11 cellular contexts compared by ENCODE assay signal in genomic region chr15:77004189-77004588, GRCh38. TPM values are rescaled to one million over a fixed set of nuclear protein-coding genes. Genes with fewer than 3 reads are reported as not detected.
A peak's percentile ranks its signal among the peaks of the same experiment; 100 is the strongest.
DNase-seq lines count a peak whose midpoint lies in the region; ATAC-seq lines count a peak whose summit lies in the region.
"Had no signal": no experiment of that assay in that cellular context is flagged by ENCODE, and none has a peak within 500 bp of the region (broad histone marks: within the 10 kb centered on the region; RNA-seq: fewer than 3 reads in every experiment).

No MANE protein-coding gene starts in this region.

- no peaks in the 10 kb centered on the region for H3K9me3 ChIP-seq in Karpas-422 (ENCODE audit: low read length)

- in situ Hi-C loops in ACHN (cut with HindIII; ENCODE audit: low pct_ligation_motif_present, low pct_unique_long_range_greater_than_20kb, low sequenced_read_pairs), result no loop called here

- no peak for ATAC-seq in activated naive CD8-positive, alpha-beta T cell treated with anti-CD3 and anti-CD28 coated beads, Interleukin-2, amount 10 ng/mL, durations not matched to agents 7 days and 5 days (ENCODE audit: low read depth)
- ATAC-seq in HG03378 (IDR thresholded peaks at IDR 0.05; ENCODE audit: unreplicated experiment) (no peak), HG02981 (IDR thresholded peaks at IDR 0.05; ENCODE audit: unreplicated experiment) (no peak)

- no peak overlapping the region for H3K4me3 ChIP-seq in Karpas-422 (ENCODE audit: low read length)

- H3K27ac Mint-ChIP-seq in activated naive CD8-positive, alpha-beta T cell treated with anti-CD3 and anti-CD28 coated beads, Interleukin-2, amount 10 ng/mL, durations not matched to agents 7 days and 5 days, result peak overlapping the region; percentile 90

- peaks cover 2% of the 10 kb centered on the region for H3K9me3 Mint-ChIP-seq in activated naive CD8-positive, alpha-beta T cell treated with anti-CD3 and anti-CD28 coated beads, Interleukin-2, amount 10 ng/mL, durations not matched to agents 7 days and 5 days

- no peak overlapping the region for H2AFZ ChIP-seq in Karpas-422 (ENCODE audit: low read length)

- no peaks in the 10 kb centered on the region for H3K9me2 ChIP-seq in Karpas-422 (replicated peaks; ENCODE audit: insufficient read depth, low read length)

- H3K36me3 Mint-ChIP-seq in activated naive CD8-positive, alpha-beta T cell treated with anti-CD3 and anti-CD28 coated beads, Interleukin-2, amount 10 ng/mL, durations not matched to agents 7 days and 5 days, result peaks cover 52% of the 10 kb centered on the region

- H3K27ac ChIP-seq in Karpas-422 (ENCODE audit: low read length), result peak overlapping the region; percentile 98; the same call in 1 of the 2 replicates

- H3K9ac ChIP-seq in Karpas-422 (ENCODE audit: low read length), result no peak overlapping the region

- peaks cover 13% of the 10 kb centered on the region; the same call in 1 of the 2 replicates for H4K20me1 ChIP-seq in Karpas-422 (ENCODE audit: insufficient read depth, low read depth, low read length)

- POLR2A ChIA-PET in activated naive CD8-positive, alpha-beta T cell treated with anti-CD3 and anti-CD28 coated beads, Interleukin-2, amount 10 ng/mL, durations not matched to agents 7 days and 5 days (lab: Charles Lee), result interaction anchor here (1.3 to 3.3 kb wide), 3 partner anchors 9 to 16 kb away, joined by 5 to 31 read pairs (median 28); partner anchors contain the start of gene PSTPIP1

- DNase-seq in Ammon's horn (ENCODE audit: low spot score) (peak; percentile 68), Karpas-422 (peak; percentile 45), medulla oblongata (ENCODE audit: extremely low spot score) (peak; percentile 58), ACHN (no peak)
- no peak for DNase-seq in activated naive CD8-positive, alpha-beta T cell treated with anti-CD3 and anti-CD28 coated beads, Interleukin-2, amount 10 ng/mL, durations not matched to agents 7 days and 5 days
- no peak for DNase-seq in stimulated activated CD4-positive, alpha-beta T cell treated with anti-CD3 and anti-CD28 coated beads, Interleukin-15, amount 100 ng/mL, for 24 hours
- DNase-seq: activated gamma-delta T cell treated with Interleukin-2 at 50 U/mL for 16 hours; effector CD4-positive, alpha-beta T cell had no signal

- peaks cover 67% of the 10 kb centered on the region for H3K4me1 Mint-ChIP-seq in activated naive CD8-positive, alpha-beta T cell treated with anti-CD3 and anti-CD28 coated beads, Interleukin-2, amount 10 ng/mL, durations not matched to agents 7 days and 5 days

- peak overlapping the region; percentile 81 for H3K4me3 Mint-ChIP-seq in activated naive CD8-positive, alpha-beta T cell treated with anti-CD3 and anti-CD28 coated beads, Interleukin-2, amount 10 ng/mL, durations not matched to agents 7 days and 5 days

- H3K27me3 ChIP-seq in Karpas-422 (ENCODE audit: low read length), result no peaks in the 10 kb centered on the region

- H3K4me1 ChIP-seq in Karpas-422 (ENCODE audit: low read length), result peaks cover 51% of the 10 kb centered on the region

- peak overlapping the region; percentile 94 for H3K4me2 ChIP-seq in Karpas-422 (ENCODE audit: low read depth, low read length, poor library complexity, severe bottlenecking)

- no peaks in the 10 kb centered on the region for H3K27me3 Mint-ChIP-seq in activated naive CD8-positive, alpha-beta T cell treated with anti-CD3 and anti-CD28 coated beads, Interleukin-2, amount 10 ng/mL, durations not matched to agents 7 days and 5 days

- no peaks in the 10 kb centered on the region for H3K36me3 ChIP-seq in Karpas-422 (ENCODE audit: insufficient read depth, low read length)

- H3K79me2 ChIP-seq in Karpas-422 (ENCODE audit: low read length), result peaks cover 23% of the 10 kb centered on the region; the same call in 1 of the 2 replicates

RNA-seq across cellular contexts. Expression of gene PSTPIP1, which starts 9.3 kb away (rescaled TPM):
- total RNA-seq in Karpas-422 (2014; rRNA removed; shearing (Covaris generic); ENCODE audit: low replicate concordance), result 13.1 and 40.4 TPM in 2 replicates
- total RNA-seq in activated naive CD8-positive, alpha-beta T cell treated with anti-CD3 and anti-CD28 coated beads, Interleukin-2, amount 10 ng/mL, durations not matched to agents 7 days and 5 days, result 100 to 1,000 TPM; 238 to 241 TPM
- total RNA-seq: renal cortical epithelial cell had no signal

Comparison
In these comparisons a context has a peak if more than half of its experiments do, and no peak if none do; other contexts are left out.
1. DNase-seq: peak in Ammon's horn (single experiment), Karpas-422 (single experiment) and medulla oblongata (single experiment); none in activated naive CD8-positive, alpha-beta T cell treated with anti-CD3 and anti-CD28 coated beads, Interleukin-2, amount 10 ng/mL, durations not matched to agents 7 days and 5 days (single experiment), stimulated activated CD4-positive, alpha-beta T cell treated with anti-CD3 and anti-CD28 coated beads, Interleukin-15, amount 100 ng/mL, for 24 hours (single experiment) and ACHN (single experiment).